In the genomic region with DNA sequence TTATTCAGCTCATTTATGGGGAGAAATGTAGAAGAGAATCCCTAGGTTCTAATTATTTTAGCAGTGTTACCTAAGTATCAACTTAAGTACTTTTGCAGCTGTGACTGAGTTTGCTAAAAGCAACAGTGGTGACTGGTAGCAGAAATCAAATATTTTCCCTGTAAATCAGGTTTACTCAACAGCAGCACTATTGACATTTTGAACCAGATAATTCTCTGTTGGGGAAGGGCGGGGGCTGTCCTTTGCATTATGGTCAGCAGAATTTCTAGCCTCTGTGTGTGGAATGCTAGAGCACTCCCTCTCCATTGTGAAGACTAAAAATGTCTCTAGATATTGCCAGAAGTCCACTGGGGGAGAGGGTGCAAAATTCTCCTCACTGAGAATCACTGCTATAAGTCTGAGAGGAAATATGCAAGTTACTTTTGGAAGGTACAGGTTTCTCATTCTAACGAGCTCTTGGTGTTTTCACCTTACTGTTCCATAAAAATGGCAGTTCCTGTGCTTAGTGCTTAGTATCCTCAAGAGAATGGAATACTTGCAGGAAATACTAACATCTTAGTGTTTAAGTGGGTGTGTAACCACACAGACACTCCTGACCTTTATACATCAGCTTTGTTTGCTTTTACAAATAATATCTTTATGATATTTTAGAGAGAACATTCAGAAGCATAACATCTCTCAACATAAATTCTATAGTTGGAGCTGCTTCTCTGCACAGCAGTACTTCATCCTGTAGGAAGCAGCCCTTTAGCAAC, we compare ENCODE assay signal across 23 cellular contexts.
DNase-seq lines count a peak whose midpoint lies in the region; ATAC-seq, FAIRE-seq and TF ChIP-seq lines count a peak whose summit lies in the region.
"Had no signal": no experiment of that assay in that cellular context is flagged by ENCODE, and none has a peak within 500 bp of the region (broad histone marks: within the 10 kb centered on the region; RNA-seq: fewer than 3 reads in every experiment).

No MANE protein-coding gene starts in this region.

- H3K9me3 Mint-ChIP-seq in astrocyte (ENCODE audit: unreplicated experiment) = no peaks in the 10 kb centered on the region
- no peaks in the 10 kb centered on the region for H3K9me3 Mint-ChIP-seq in progenitor cell of endocrine pancreas (ENCODE audit: low read depth)
- H3K9me3 Mint-ChIP-seq: activated CD4-positive, alpha-beta T cell treated with anti-CD3 and anti-CD28 coated beads, Interleukin-2, amount 10 ng/mL, durations not matched to agents 24 days and 14 days; CD4-positive, alpha-beta T cell had no signal

- H2AFZ ChIP-seq in astrocyte (ENCODE audit: low read depth, low read length) = no peak overlapping the region

- H3K36me3 Mint-ChIP-seq in astrocyte (ENCODE audit: low read depth, unreplicated experiment) (no peaks in the 10 kb centered on the region), progenitor cell of endocrine pancreas (ENCODE audit: insufficient read depth) (no peaks in the 10 kb centered on the region)
- H3K36me3 Mint-ChIP-seq: immature natural killer cell; natural killer cell treated with Interleukin-12 subunit alpha and Interleukin-12 subunit beta and Interleukin-15 and Interleukin-18, amount 100 ng/mL, for 72 hours; stimulated activated effector memory CD8-positive, alpha-beta T cell treated with anti-CD3 and anti-CD28 coated beads, Interleukin-12 subunit alpha, Interleukin-12 subunit beta, amount 100 ng/mL, for 72 hours had no signal

- peak; percentile 59 for ATAC-seq in left lung
- ATAC-seq in GM19463 (IDR thresholded peaks at IDR 0.05; ENCODE audit: unreplicated experiment) = no peak
- ATAC-seq: effector memory CD8-positive, alpha-beta T cell; natural killer cell treated with Interleukin-12 subunit alpha and Interleukin-12 subunit beta and Interleukin-15 and Interleukin-18, amount 100 ng/mL, for 72 hours; stimulated activated effector memory CD8-positive, alpha-beta T cell treated with anti-CD3 and anti-CD28 coated beads, Interleukin-12 subunit alpha, Interleukin-12 subunit beta, amount 100 ng/mL, for 72 hours had no signal

- TF ChIP-seq CTCF in astrocyte (IDR thresholded peaks at IDR 0.05; ENCODE audit: insufficient read depth, low read depth, low read length) = no peak
- no peak for TF ChIP-seq CTCF in left lung (IDR thresholded peaks at IDR 0.05)
- no peak for TF ChIP-seq CTCF in progenitor cell of endocrine pancreas (IDR thresholded peaks at IDR 0.05; ENCODE audit: unreplicated experiment)

- H3K27ac Mint-ChIP-seq in astrocyte (ENCODE audit: unreplicated experiment) = peak overlapping the region; percentile 93
- peak overlapping the region; percentile 93 for H3K27ac Mint-ChIP-seq in progenitor cell of endocrine pancreas
- H3K27ac Mint-ChIP-seq: activated CD4-positive, alpha-beta T cell treated with anti-CD3 and anti-CD28 coated beads, Interleukin-2, amount 10 ng/mL, durations not matched to agents 24 days and 14 days; CD4-positive, alpha-beta T cell; effector memory CD8-positive, alpha-beta T cell; immature natural killer cell; natural killer cell treated with Interleukin-12 subunit alpha and Interleukin-12 subunit beta and Interleukin-15 and Interleukin-18, amount 100 ng/mL, for 72 hours; stimulated activated effector memory CD8-positive, alpha-beta T cell treated with anti-CD3 and anti-CD28 coated beads, Interleukin-12 subunit alpha, Interleukin-12 subunit beta, amount 100 ng/mL, for 72 hours had no signal

- intact Hi-C loops in left lung (cut with DNase I) = no loop called here

- H3K27me3 Mint-ChIP-seq in astrocyte (ENCODE audit: low read depth, unreplicated experiment) (no peaks in the 10 kb centered on the region), progenitor cell of endocrine pancreas (no peaks in the 10 kb centered on the region)
- H3K27me3 Mint-ChIP-seq: activated CD4-positive, alpha-beta T cell treated with anti-CD3 and anti-CD28 coated beads, Interleukin-2, amount 10 ng/mL, durations not matched to agents 24 days and 14 days; CD4-positive, alpha-beta T cell; effector memory CD8-positive, alpha-beta T cell; natural killer cell treated with Interleukin-12 subunit alpha and Interleukin-12 subunit beta and Interleukin-15 and Interleukin-18, amount 100 ng/mL, for 72 hours had no signal

- DNase-seq in NCI-H146 treated with DMSO at 0.1 percent for 48 hours (lab: John Stamatoyannopoulos, UW; ENCODE audit: unreplicated experiment) (peak; percentile 75), astrocyte (ENCODE audit: low read depth) (peak; percentile 38), left lung (no peak), progenitor cell of endocrine pancreas (ENCODE audit: low spot score, unreplicated experiment) (no peak), AG08396 (ENCODE audit: low spot score) (no peak), NOMO-1 (lab: John Stamatoyannopoulos, UW; ENCODE audit: unreplicated experiment in 2 of 2) (no peak), cortex of kidney (lab: John Stamatoyannopoulos, UW) (no peak)
- DNase-seq: activated CD4-positive, alpha-beta T cell treated with anti-CD3 and anti-CD28 coated beads, Interleukin-2, amount 10 ng/mL, durations not matched to agents 24 days and 14 days; activated CD8-positive, alpha-beta memory T cell treated with anti-CD3 and anti-CD28 coated beads, Interleukin-2, amount 50 U/mL, for 48 hours; activated effector memory CD4-positive, alpha-beta T cell treated with anti-CD3 and anti-CD28 coated beads, Interleukin-2, amount 50 U/mL, for 16 hours; CD4-positive, alpha-beta T cell; effector memory CD8-positive, alpha-beta T cell; heart left ventricle; immature natural killer cell; KBM-7; NCI-H2029; NCI-H510A treated with DMSO at 0.1 percent for 48 hours; Right ventricle myocardium superior; stimulated activated CD4-positive, alpha-beta T cell treated with anti-CD3 and anti-CD28 coated beads, Interleukin-15, amount 100 ng/mL, for 24 hours; testis had no signal

- no peaks in the 10 kb centered on the region for H4K20me1 ChIP-seq in astrocyte (ENCODE audit: insufficient read depth, low read length)

- H3K9me3 ChIP-seq in astrocyte (ENCODE audit: insufficient read depth, low read depth, low read length) = no peaks in the 10 kb centered on the region
- H3K9me3 ChIP-seq in left lung = no peaks in the 10 kb centered on the region
- H3K9me3 ChIP-seq: heart left ventricle, testis had no signal

- H3K27me3 ChIP-seq in astrocyte (ENCODE audit: insufficient read depth, low read length) (peaks cover 2% of the 10 kb centered on the region), left lung (no peaks in the 10 kb centered on the region)
- H3K27me3 ChIP-seq: heart left ventricle, testis had no signal

- FAIRE-seq in astrocyte (lab: Jason Lieb, UNC) = no peak

- H3K4me1 ChIP-seq in astrocyte (ENCODE audit: insufficient read depth, low read length) (peaks cover 33% of the 10 kb centered on the region), left lung (peaks cover 0 to 12% of the 10 kb centered on the region in 2 donors)
- H3K4me1 ChIP-seq: testis had no signal

- H3K4me1 Mint-ChIP-seq in astrocyte (ENCODE audit: low read depth, unreplicated experiment) (peaks cover 23% of the 10 kb centered on the region), progenitor cell of endocrine pancreas (ENCODE audit: low read depth) (peaks cover 44% of the 10 kb centered on the region)
- H3K4me1 Mint-ChIP-seq: activated CD4-positive, alpha-beta T cell treated with anti-CD3 and anti-CD28 coated beads, Interleukin-2, amount 10 ng/mL, durations not matched to agents 24 days and 14 days; immature natural killer cell; stimulated activated effector memory CD8-positive, alpha-beta T cell treated with anti-CD3 and anti-CD28 coated beads, Interleukin-12 subunit alpha, Interleukin-12 subunit beta, amount 100 ng/mL, for 72 hours had no signal

- peak overlapping the region; percentile 60 for H3K9ac ChIP-seq in astrocyte (ENCODE audit: low read length)

- peak overlapping the region; percentile 56 for H3K27ac ChIP-seq in astrocyte (ENCODE audit: low read depth, low read length)
- H3K27ac ChIP-seq in left lung = no peak overlapping the region
- H3K27ac ChIP-seq: heart left ventricle, testis had no signal

- H3K79me2 ChIP-seq in astrocyte (ENCODE audit: insufficient read depth, low read length) = no peaks in the 10 kb centered on the region

- H3K4me3 ChIP-seq in astrocyte (ENCODE audit: insufficient read depth, low read depth, low read length) (no peak overlapping the region), left lung (no peak overlapping the region)
- H3K4me3 ChIP-seq: heart left ventricle, testis had no signal

- H3K36me3 ChIP-seq in astrocyte (ENCODE audit: insufficient read depth, low read length) (no peaks in the 10 kb centered on the region), left lung (no peaks in the 10 kb centered on the region)
- H3K36me3 ChIP-seq: heart left ventricle had no signal

- H3K4me2 ChIP-seq in astrocyte (ENCODE audit: low read length) = peak overlapping the region; percentile 73

- no peak overlapping the region for H3K4me3 Mint-ChIP-seq in astrocyte (ENCODE audit: unreplicated experiment)
- peak overlapping the region; percentile 37 for H3K4me3 Mint-ChIP-seq in progenitor cell of endocrine pancreas (ENCODE audit: low read depth)
- H3K4me3 Mint-ChIP-seq: activated CD4-positive, alpha-beta T cell treated with anti-CD3 and anti-CD28 coated beads, Interleukin-2, amount 10 ng/mL, durations not matched to agents 24 days and 14 days; CD4-positive, alpha-beta T cell; effector memory CD8-positive, alpha-beta T cell; immature natural killer cell; natural killer cell treated with Interleukin-12 subunit alpha and Interleukin-12 subunit beta and Interleukin-15 and Interleukin-18, amount 100 ng/mL, for 72 hours; stimulated activated effector memory CD8-positive, alpha-beta T cell treated with anti-CD3 and anti-CD28 coated beads, Interleukin-12 subunit alpha, Interleukin-12 subunit beta, amount 100 ng/mL, for 72 hours had no signal

Comparison
In these comparisons a context has a peak if more than half of its experiments do, and no peak if none do; other contexts are left out.
1. DNase-seq: peak in NCI-H146 treated with DMSO at 0.1 percent for 48 hours (single experiment) and astrocyte (single experiment); none in left lung (0 of 2), progenitor cell of endocrine pancreas (single experiment), AG08396 (single experiment), NOMO-1 (0 of 2) and cortex of kidney (single experiment).